ENCODE assay signal across 26 cellular contexts in genomic region chr15:40314723-40315276, GRCh38. TPM values are rescaled to one million over a fixed set of nuclear protein-coding genes. Genes with fewer than 3 reads are reported as not detected.
A peak's percentile ranks its signal among the peaks of the same experiment; 100 is the strongest.
DNase-seq lines count a peak whose midpoint lies in the region; ATAC-seq, FAIRE-seq and TF ChIP-seq lines count a peak whose summit lies in the region.
"Had no signal": no experiment of that assay in that cellular context is flagged by ENCODE, and none has a peak within 500 bp of the region (broad histone marks: within the 10 kb centered on the region; RNA-seq: fewer than 3 reads in every experiment).

No MANE protein-coding gene starts in this region.

- H2AFZ ChIP-seq in PC-3 (ENCODE audit: low read length) (no peak overlapping the region), endothelial cell of umbilical vein (ENCODE audit: low read depth, low read length) (no peak overlapping the region)

- dilution Hi-C loops in endothelial cell of umbilical vein (cut with MboI; ENCODE audit: extremely low pct_ligation_motif_present, low sequenced_read_pairs), result no loop called here

- POLR2A ChIA-PET in PC-3 (lab: Charles Lee; ENCODE audit: unreplicated experiment) (no interaction called here), endothelial cell of umbilical vein (lab: Charles Lee) (interaction anchor here (0.9 to 1.4 kb wide), 3 partner anchors 14 to 26 kb away, joined by 3 to 5 read pairs (median 4); partner anchors contain the start of gene CCDC9B)

- FAIRE-seq in endothelial cell of umbilical vein (lab: Jason Lieb, UNC), result peak; percentile 99
- FAIRE-seq: GM18507, GM19239 had no signal

- peaks cover 7% of the 10 kb centered on the region; the same call in 1 of the 2 replicates for H3K4me1 ChIP-seq in PC-3 (ENCODE audit: insufficient read depth, low read length)
- H3K4me1 ChIP-seq in endothelial cell of umbilical vein (ENCODE audit: control insufficient read depth, extremely low read depth, insufficient read depth, low read length), result peaks cover 24% of the 10 kb centered on the region
- peaks cover 26% of the 10 kb centered on the region for H3K4me1 ChIP-seq in skeletal muscle satellite cell (ENCODE audit: control insufficient read depth, insufficient read depth, low read length)

- no peak overlapping the region for H3K27ac ChIP-seq in PC-3 (ENCODE audit: low read length)
- peak overlapping the region; percentile 23 for H3K27ac ChIP-seq in endothelial cell of umbilical vein (ENCODE audit: insufficient read depth, low read depth, low read length)
- H3K27ac ChIP-seq: cardiac muscle cell, left lung, ovary, thoracic aorta, WERI-Rb-1 had no signal

- H3K9me3 ChIP-seq in PC-3 (ENCODE audit: low read length) (no peaks in the 10 kb centered on the region), endothelial cell of umbilical vein (replicated peaks; ENCODE audit: control insufficient read depth, insufficient read depth, low read length) (no peaks in the 10 kb centered on the region), skeletal muscle satellite cell (replicated peaks; ENCODE audit: low read length) (no peaks in the 10 kb centered on the region)
- H3K9me3 ChIP-seq: left lung, ovary, thoracic aorta had no signal

- no peaks in the 10 kb centered on the region for H3K9me1 ChIP-seq in endothelial cell of umbilical vein (replicated peaks; ENCODE audit: control insufficient read depth, extremely low read depth, insufficient read depth, low read length)

- H3K9me2 ChIP-seq in PC-3 (replicated peaks; ENCODE audit: low read length), result no peaks in the 10 kb centered on the region

- BruUV-seq in PC-3 (replicated peaks; lab: Mats Ljungman, UMichigan) (no TSS peak), endothelial cell of umbilical vein (replicated peaks; lab: Mats Ljungman, UMichigan) (no TSS peak)

- H3K9ac ChIP-seq in PC-3 (ENCODE audit: low read length) (no peak overlapping the region), endothelial cell of umbilical vein (replicated peaks; ENCODE audit: extremely low read depth, insufficient read depth, low read length) (no peak overlapping the region), skeletal muscle satellite cell (ENCODE audit: low read depth, low read length) (no peak overlapping the region)

- CTCF ChIA-PET in PC-3 (lab: Charles Lee), result interaction anchor here (0.9 kb wide), 1 partner anchor 29 kb away, joined by 3 read pairs; no protein-coding TSS in a partner anchor
- CTCF ChIA-PET in endothelial cell of umbilical vein (lab: Charles Lee), result interaction anchor here (0.7 to 15.0 kb wide), 11 partner anchors 8 to 106 kb away, joined by 3 to 403 read pairs (median 7); partner anchors contain the start of genes CCDC9B and INAFM2

- no peaks in the 10 kb centered on the region for H3K79me2 ChIP-seq in PC-3 (ENCODE audit: low read length)
- H3K79me2 ChIP-seq in endothelial cell of umbilical vein (ENCODE audit: control insufficient read depth, insufficient read depth, low read length), result no peaks in the 10 kb centered on the region

- H3K27me3 ChIP-seq in PC-3 (ENCODE audit: low read length) (no peaks in the 10 kb centered on the region), endothelial cell of umbilical vein (ENCODE audit: control insufficient read depth in 2 of 2, insufficient read depth in 2 of 2, low read length in 2 of 2) (no peaks in the 10 kb centered on the region), skeletal muscle satellite cell (ENCODE audit: control insufficient read depth, insufficient read depth, low read length) (peaks cover 36% of the 10 kb centered on the region)
- H3K27me3 ChIP-seq: left lung, ovary had no signal

- no peaks in the 10 kb centered on the region for H4K20me1 ChIP-seq in PC-3 (ENCODE audit: low read length)
- H4K20me1 ChIP-seq in endothelial cell of umbilical vein (replicated peaks; ENCODE audit: control insufficient read depth, extremely low read depth, insufficient read depth, low read length), result no peaks in the 10 kb centered on the region

- no peaks in the 10 kb centered on the region for H3K36me3 ChIP-seq in PC-3 (ENCODE audit: low read depth, low read length)
- H3K36me3 ChIP-seq in endothelial cell of umbilical vein (ENCODE audit: control insufficient read depth in 2 of 2, extremely low read depth in 1 of 2, insufficient read depth in 2 of 2, low read length in 2 of 2), result no peaks in the 10 kb centered on the region
- H3K36me3 ChIP-seq in skeletal muscle satellite cell (ENCODE audit: insufficient read depth, low read length), result no peaks in the 10 kb centered on the region
- H3K36me3 ChIP-seq: cardiac muscle cell, left lung, ovary, thoracic aorta, WERI-Rb-1 had no signal

- TF ChIP-seq POLR2A in endothelial cell of umbilical vein (IDR thresholded peaks at IDR 0.05; ENCODE audit: low read depth, low read length), result peak; percentile 51
- no peak for TF ChIP-seq POLR2A in erythroblast (IDR thresholded peaks at IDR 0.05; ENCODE audit: low read length)

- no peak for TF ChIP-seq CTCF in PC-3 (conservative IDR thresholded peaks at IDR 0.05; ENCODE audit: low read depth, low read length)
- TF ChIP-seq CTCF in endothelial cell of umbilical vein (IDR thresholded peaks at IDR 0.05; ENCODE audit: extremely low read depth in 1 of 2, insufficient read depth in 1 of 2, low read depth in 1 of 2, low read length in 2 of 2), result no peak

- DNase-seq in GM04503 (ENCODE audit: low read depth), result peak; percentile 58
- peak; percentile 41 for DNase-seq in PC-3
- DNase-seq in endothelial cell of umbilical vein (ENCODE audit: low read depth, low spot score), result peak; percentile 72
- DNase-seq in erythroblast (lab: John Stamatoyannopoulos, UW), result no peak
- no peak for DNase-seq in medulla oblongata (ENCODE audit: extremely low spot score)
- DNase-seq: activated CD4-positive, alpha-beta T cell treated with anti-CD3 and anti-CD28 coated beads, Interleukin-2, amount 50 U/mL, for 48 hours; activated T-cell treated with anti-CD3 and anti-CD28 coated beads, Interleukin-2, amount 50 U/mL, for 24 hours; C1 segment of cervical spinal cord; effector memory CD4-positive, alpha-beta T cell; foreskin melanocyte; left lung; MM.1S; NCI-H1694; stimulated activated CD4-positive, alpha-beta T cell treated with anti-CD3 and anti-CD28 coated beads, Interleukin-4, amount 100 ng/mL, for 4 hours; stimulated activated CD8-positive, alpha-beta memory T cell treated with anti-CD3 and anti-CD28 coated beads, Interleukin-4, amount 100 ng/mL, for 48 hours; WERI-Rb-1 had no signal

- ATAC-seq in PC-3, result no peak; the same call in 1 of the 2 replicates
- ATAC-seq in HG03095 (IDR thresholded peaks at IDR 0.05; ENCODE audit: unreplicated experiment), result no peak
- ATAC-seq: left lung, Right ventricle myocardium inferior had no signal

- intact Hi-C loops in PC-3 (cut with micrococcal nuclease) (no loop called here), endothelial cell of umbilical vein (cut with micrococcal nuclease) (loop anchor here (1.0 kb wide), 1 partner anchor 9 kb away; the partner anchor contains the start of gene INAFM2)

- H3K4me2 ChIP-seq in PC-3 (ENCODE audit: low read length) (no peak overlapping the region), endothelial cell of umbilical vein (ENCODE audit: insufficient read depth, low read length) (peak overlapping the region; percentile 60), skeletal muscle satellite cell (ENCODE audit: low read length) (peak overlapping the region; percentile 26)

- no peaks in the 10 kb centered on the region for H3F3A ChIP-seq in PC-3 (ENCODE audit: low read length, unreplicated experiment)

- H3K4me3 ChIP-seq in PC-3 (ENCODE audit: low read length) (no peak overlapping the region), endothelial cell of umbilical vein (replicated peaks in 1 of 3; ENCODE audit: insufficient read depth in 1 of 3, low read depth in 1 of 3, low read length in 3 of 3) (no peak overlapping the region), skeletal muscle satellite cell (ENCODE audit: low read length) (no peak overlapping the region)
- H3K4me3 ChIP-seq: cardiac muscle cell, left lung, ovary, skin epidermis, thoracic aorta had no signal

RNA-seq across cellular contexts. Expression of gene PLCB2, which starts 7.1 kb away (rescaled TPM):
- total RNA-seq in PC-3 (2014; rRNA removed) (1.3 and 3.2 TPM in 2 replicates), endothelial cell of umbilical vein (1.5 and 4.3 TPM in 2 replicates)
- polyA plus RNA-seq in endothelial cell of umbilical vein, result 1.6 and 1.9 TPM in 2 replicates
- polyA plus RNA-seq in endothelial cell of umbilical vein (2011; cell fraction: cytosol; rRNA removed), result 1.2 TPM in 2 replicates
- 6.7 and 10.9 TPM in 2 replicates for polyA plus RNA-seq in endothelial cell of umbilical vein (2011; cell fraction: nucleus; rRNA removed)
- 1.8 and 3.1 TPM in 2 replicates for polyA plus RNA-seq in endothelial cell of umbilical vein (2012)
- polyA minus RNA-seq in endothelial cell of umbilical vein, result 1.2 and 1.6 TPM in 2 replicates
- polyA minus RNA-seq in endothelial cell of umbilical vein (2011; cell fraction: cytosol; rRNA and poly(A)+ RNA removed), result 4.4 TPM
- 2.0 and 2.4 TPM in 2 replicates for polyA minus RNA-seq in endothelial cell of umbilical vein (2011; cell fraction: nucleus; rRNA and poly(A)+ RNA removed)
- 0.22 and 0.76 TPM in 2 replicates for total RNA-seq in skeletal muscle satellite cell (2012; rRNA removed)

RNA-seq across cellular contexts. Expression of gene INAFM2, which starts 8.7 kb away (rescaled TPM):
- total RNA-seq in PC-3 (2014; rRNA removed), result 22.1 and 32.1 TPM in 2 replicates
- 23.6 and 24.1 TPM in 2 replicates for total RNA-seq in endothelial cell of umbilical vein
- polyA plus RNA-seq in endothelial cell of umbilical vein, result 9.4 and 10.4 TPM in 2 replicates
- 11.7 and 14.2 TPM in 2 replicates for polyA plus RNA-seq in endothelial cell of umbilical vein (2011; cell fraction: cytosol; rRNA removed)
- 11.1 and 12.5 TPM in 2 replicates for polyA plus RNA-seq in endothelial cell of umbilical vein (2011; cell fraction: nucleus; rRNA removed)
- polyA plus RNA-seq in endothelial cell of umbilical vein (2012), result 11.4 and 13.4 TPM in 2 replicates
- 10.0 and 13.4 TPM in 2 replicates for polyA minus RNA-seq in endothelial cell of umbilical vein
- polyA minus RNA-seq in endothelial cell of umbilical vein (2011; cell fraction: cytosol; rRNA and poly(A)+ RNA removed), result 3.3 TPM
- 5.5 and 6.1 TPM in 2 replicates for polyA minus RNA-seq in endothelial cell of umbilical vein (2011; cell fraction: nucleus; rRNA and poly(A)+ RNA removed)
- 7.1 and 11.6 TPM in 2 replicates for total RNA-seq in skeletal muscle satellite cell (2012; rRNA removed)

RNA-seq across cellular contexts. Expression of gene CCDC9B, which starts 25.9 kb away (rescaled TPM):
- total RNA-seq in PC-3 (2014; rRNA removed) (56.1 and 101 TPM in 2 replicates), endothelial cell of umbilical vein (46.0 and 47.3 TPM in 2 replicates)
- 4.8 and 7.6 TPM in 2 replicates for polyA plus RNA-seq in endothelial cell of umbilical vein
- 6.1 and 7.0 TPM in 2 replicates for polyA plus RNA-seq in endothelial cell of umbilical vein (2011; cell fraction: cytosol; rRNA removed)
- polyA plus RNA-seq in endothelial cell of umbilical vein (2011; cell fraction: nucleus; rRNA removed), result 65.5 and 69.4 TPM in 2 replicates
- 32.0 and 33.5 TPM in 2 replicates for polyA plus RNA-seq in endothelial cell of umbilical vein (2012)
- polyA minus RNA-seq in endothelial cell of umbilical vein, result 24.9 and 26.7 TPM in 2 replicates
- polyA minus RNA-seq in endothelial cell of umbilical vein (2011; cell fraction: cytosol; rRNA and poly(A)+ RNA removed), result 1.3 TPM
- 28.5 and 32.2 TPM in 2 replicates for polyA minus RNA-seq in endothelial cell of umbilical vein (2011; cell fraction: nucleus; rRNA and poly(A)+ RNA removed)
- total RNA-seq in skeletal muscle satellite cell (2012; rRNA removed), result 3.1 and 8.6 TPM in 2 replicates

RNA-seq across cellular contexts. Expression of gene ANKRD63, which starts 31.9 kb away (rescaled TPM):
- total RNA-seq in PC-3 (2014; rRNA removed) (1.2 and 1.4 TPM in 2 replicates), endothelial cell of umbilical vein (not detected in 2 replicates)
- not detected in 2 replicates for polyA plus RNA-seq in endothelial cell of umbilical vein
- polyA plus RNA-seq in endothelial cell of umbilical vein (2011; cell fraction: cytosol; rRNA removed), result not detected in 2 replicates
- not detected in 2 replicates for polyA plus RNA-seq in endothelial cell of umbilical vein (2011; cell fraction: nucleus; rRNA removed)
- polyA plus RNA-seq in endothelial cell of umbilical vein (2012), result not detected in 2 replicates
- not detected in 2 replicates for polyA minus RNA-seq in endothelial cell of umbilical vein
- 0.82 TPM for polyA minus RNA-seq in endothelial cell of umbilical vein (2011; cell fraction: cytosol; rRNA and poly(A)+ RNA removed)
- polyA minus RNA-seq in endothelial cell of umbilical vein (2011; cell fraction: nucleus; rRNA and poly(A)+ RNA removed), result not detected in 2 replicates
- not detected in 2 replicates for total RNA-seq in skeletal muscle satellite cell (2012; rRNA removed)
- total RNA-seq: left lung; T-helper 1 cell treated with Interleukin-12 subunit alpha and Interleukin-12 subunit beta and Interleukin-4 antibody, amounts not matched to agents 30 ng/mL and 1 ng/mL, for 36 hours; thoracic aorta had no signal
- polyA plus RNA-seq: ovary had no signal

RNA-seq across cellular contexts. Expression of gene PHGR1, which starts 36.0 kb away (rescaled TPM):
- not detected in 2 replicates for total RNA-seq in PC-3 (2014; rRNA removed)
- not detected in 2 replicates for total RNA-seq in endothelial cell of umbilical vein
- not detected in 2 replicates for polyA plus RNA-seq in endothelial cell of umbilical vein
- not detected in 2 replicates for polyA plus RNA-seq in endothelial cell of umbilical vein (2011; cell fraction: cytosol; rRNA removed)
- not detected in 2 replicates for polyA plus RNA-seq in endothelial cell of umbilical vein (2011; cell fraction: nucleus; rRNA removed)
- polyA plus RNA-seq in endothelial cell of umbilical vein (2012), result not detected in 2 replicates
- not detected in 2 replicates for polyA minus RNA-seq in endothelial cell of umbilical vein
- polyA minus RNA-seq in endothelial cell of umbilical vein (2011; cell fraction: cytosol; rRNA and poly(A)+ RNA removed), result not detected
- not detected in 2 replicates for polyA minus RNA-seq in endothelial cell of umbilical vein (2011; cell fraction: nucleus; rRNA and poly(A)+ RNA removed)
- total RNA-seq in skeletal muscle satellite cell (2012; rRNA removed), result not detected in 2 replicates
- total RNA-seq: cardiac muscle cell; left lung; Right ventricle myocardium inferior; T-helper 1 cell treated with Interleukin-12 subunit alpha and Interleukin-12 subunit beta and Interleukin-4 antibody, amounts not matched to agents 30 ng/mL and 1 ng/mL, for 36 hours; thoracic aorta had no signal
- polyA plus RNA-seq: cardiac muscle cell had no signal

Comparison
In these comparisons a context has a peak if more than half of its experiments do, and no peak if none do; other contexts are left out.
1. DNase-seq: peak in GM04503 (single experiment), PC-3 (single experiment) and endothelial cell of umbilical vein (single experiment); none in erythroblast (0 of 2) and medulla oblongata (single experiment).